In genomic region chr2:199814845-199815211, GRCh38 we compare ENCODE assay signal across 27 cellular contexts. TPM values are rescaled to one million over a fixed set of nuclear protein-coding genes. Genes with fewer than 3 reads are reported as not detected.
"Had no signal": no experiment of that assay in that cellular context is flagged by ENCODE, and none has a peak within 500 bp of the region (broad histone marks: within the 10 kb centered on the region; RNA-seq: fewer than 3 reads in every experiment).

No MANE protein-coding gene starts in this region.

- H3K27ac Mint-ChIP-seq: mesothelial cell of epicardium; naive B cell; natural killer cell treated with Interleukin-12 subunit alpha and Interleukin-12 subunit beta and Interleukin-15 and Interleukin-18, amount 100 ng/mL, for 72 hours; progenitor cell of endocrine pancreas; type B pancreatic cell had no signal

- H3K36me3 ChIP-seq: gastrocnemius medialis, heart left ventricle, left lung, neutrophil, right lobe of liver, stomach, tibial artery had no signal

- H3K4me1 Mint-ChIP-seq: naive B cell, neural crest cell had no signal

- H2AFZ ChIP-seq: hepatocyte, parathyroid adenoma had no signal

- H3K4me1 ChIP-seq: heart left ventricle, left lung, parathyroid adenoma, right lobe of liver, stomach, tibial artery had no signal

- H3K4me3 Mint-ChIP-seq: mesothelial cell of epicardium; naive B cell; natural killer cell treated with Interleukin-12 subunit alpha and Interleukin-12 subunit beta and Interleukin-15 and Interleukin-18, amount 100 ng/mL, for 72 hours; neural crest cell; type B pancreatic cell had no signal

- H3K27me3 ChIP-seq: dorsolateral prefrontal cortex, gastrocnemius medialis, heart left ventricle, hepatocyte, left lung, neutrophil, right lobe of liver, stomach, tibial artery had no signal

- H3K27ac ChIP-seq: dorsolateral prefrontal cortex, gastrocnemius medialis, heart left ventricle, left lung, neutrophil, parathyroid adenoma, right lobe of liver, stomach, tibial artery had no signal

- DNase-seq: dorsolateral prefrontal cortex; effector CD4-positive, alpha-beta T cell; gastrocnemius medialis; heart left ventricle; kidney; left cardiac atrium; left lung; mesenchymal stem cell; mucosa of descending colon; naive B cell; right lobe of liver; stimulated activated CD4-positive, alpha-beta T cell treated with anti-CD3 and anti-CD28 coated beads, Interleukin-12 subunit alpha, Interleukin-12 subunit beta, amount 100 ng/mL, for 4 hours; stimulated activated CD4-positive, alpha-beta T cell treated with anti-CD3 and anti-CD28 coated beads, Interleukin-1b, Interleukin-23, amount 100 ng/mL, for 48 hours; stimulated activated CD4-positive, alpha-beta T cell treated with anti-CD3 and anti-CD28 coated beads, Interleukin-4, amount 100 ng/mL, for 1 hour; stimulated activated CD8-positive, alpha-beta memory T cell treated with anti-CD3 and anti-CD28 coated beads, Interleukin-4, amount 100 ng/mL, for 48 hours; stimulated activated naive CD4-positive, alpha-beta T cell treated with Interleukin-2 at 50 U/mL for 16 hours; stomach; tibial artery had no signal

- H3K27me3 Mint-ChIP-seq: naive B cell; natural killer cell treated with Interleukin-12 subunit alpha and Interleukin-12 subunit beta and Interleukin-15 and Interleukin-18, amount 100 ng/mL, for 72 hours; progenitor cell of endocrine pancreas; type B pancreatic cell had no signal

- H3K9me3 ChIP-seq: gastrocnemius medialis, heart left ventricle, left lung, mucosa of descending colon, neutrophil, right lobe of liver, stomach, tibial artery had no signal

- H3K4me2 ChIP-seq: hepatocyte, smooth muscle cell had no signal

- H3K9me3 Mint-ChIP-seq: mesothelial cell of epicardium; naive B cell; natural killer cell treated with Interleukin-12 subunit alpha and Interleukin-12 subunit beta and Interleukin-15 and Interleukin-18, amount 100 ng/mL, for 72 hours; neural crest cell; type B pancreatic cell had no signal

- ATAC-seq: gastrocnemius medialis; heart left ventricle; left cardiac atrium; left lung; natural killer cell treated with Interleukin-12 subunit alpha and Interleukin-12 subunit beta and Interleukin-15 and Interleukin-18, amount 100 ng/mL, for 72 hours; right lobe of liver had no signal

- H3K9ac ChIP-seq: parathyroid adenoma had no signal

- H3K36me3 Mint-ChIP-seq: mesothelial cell of epicardium; naive B cell; natural killer cell treated with Interleukin-12 subunit alpha and Interleukin-12 subunit beta and Interleukin-15 and Interleukin-18, amount 100 ng/mL, for 72 hours; type B pancreatic cell had no signal

- H3K4me3 ChIP-seq: dorsolateral prefrontal cortex, gastrocnemius medialis, heart left ventricle, hepatocyte, left lung, mucosa of descending colon, right lobe of liver, smooth muscle cell, stomach, tibial artery had no signal

- H3K79me2 ChIP-seq: hepatocyte, parathyroid adenoma had no signal

RNA-seq across cellular contexts. Expression of gene FTCDNL1, which starts 36.2 kb away (rescaled TPM):
- total RNA-seq: smooth muscle cell had no signal
